21 cellular contexts compared by ENCODE assay signal in the genomic region with DNA sequence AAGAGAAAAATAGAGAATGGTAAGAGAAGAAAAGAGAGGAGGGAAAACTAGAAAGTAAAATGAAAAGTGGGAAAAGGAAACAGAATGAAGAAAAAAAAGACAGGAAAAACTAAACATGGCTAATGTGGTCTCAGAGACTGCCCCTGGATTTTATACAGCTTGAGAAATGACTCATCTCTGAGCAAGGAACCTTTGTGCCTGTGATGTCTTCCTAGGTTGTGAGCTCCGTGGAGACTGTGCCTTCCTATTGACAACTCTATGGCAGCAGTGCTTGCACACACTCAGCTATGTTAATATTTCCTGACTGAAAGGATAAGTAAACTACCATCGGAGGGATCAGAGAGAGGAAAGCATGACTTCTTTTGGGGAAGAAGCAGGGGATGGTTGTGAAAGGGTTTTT.
DNase-seq lines count a peak whose midpoint lies in the region; ATAC-seq and TF ChIP-seq lines count a peak whose summit lies in the region.
"Had no signal": no experiment of that assay in that cellular context is flagged by ENCODE, and none has a peak within 500 bp of the region (broad histone marks: within the 10 kb centered on the region; RNA-seq: fewer than 3 reads in every experiment).

No MANE protein-coding gene starts in this region.

- H3K9me3 ChIP-seq in PC-3 (ENCODE audit: low read length) (no peaks in the 10 kb centered on the region), osteoblast (ENCODE audit: low read depth, low read length) (no peaks in the 10 kb centered on the region), suprapubic skin (no peaks in the 10 kb centered on the region)
- H3K9me3 ChIP-seq: BLaER1 treated with 17β-estradiol and CSF1 and Interleukin-3, amounts not matched to agents 10 nM and 100 nM; heart left ventricle; MG63; SJCRH30; thyroid gland had no signal

- no TSS peak for BruUV-seq in PC-3 (replicated peaks; lab: Mats Ljungman, UMichigan)

- whole genome bisulfite sequencing in suprapubic skin, result 63% methylated on average over 2 of the region's 2 CpGs

- H2AFZ ChIP-seq in PC-3 (ENCODE audit: low read length) (peak overlapping the region; percentile 14; the same call in 1 of the 2 replicates), osteoblast (ENCODE audit: low read length) (no peak overlapping the region)

- TF ChIP-seq EP300 in suprapubic skin (IDR thresholded peaks at IDR 0.05), result no peak

- POLR2A ChIA-PET in PC-3 (lab: Charles Lee; ENCODE audit: unreplicated experiment), result no interaction called here

- H3K4me2 ChIP-seq in PC-3 (ENCODE audit: low read length) (no peak overlapping the region), osteoblast (ENCODE audit: insufficient read depth, low read length) (peak overlapping the region; percentile 6)
- H3K4me2 ChIP-seq: BLaER1 treated with 17β-estradiol and CSF1 and Interleukin-3, amounts not matched to agents 10 nM and 100 nM had no signal

- H3K4me1 ChIP-seq in PC-3 (ENCODE audit: insufficient read depth, low read length) (no peaks in the 10 kb centered on the region; the same call in 1 of the 2 replicates), osteoblast (ENCODE audit: insufficient read depth, low read length) (peaks cover 8% of the 10 kb centered on the region), suprapubic skin (no peaks in the 10 kb centered on the region)
- H3K4me1 ChIP-seq: BLaER1 treated with 17β-estradiol and CSF1 and Interleukin-3, amounts not matched to agents 10 nM and 100 nM; heart left ventricle; thyroid gland had no signal

- TF ChIP-seq POLR2A in suprapubic skin (IDR thresholded peaks at IDR 0.05), result no peak

- H3F3A ChIP-seq in PC-3 (ENCODE audit: low read length, unreplicated experiment), result no peaks in the 10 kb centered on the region

- H3K36me3 ChIP-seq in PC-3 (ENCODE audit: low read depth, low read length) (no peaks in the 10 kb centered on the region), osteoblast (ENCODE audit: insufficient read depth, low read length) (no peaks in the 10 kb centered on the region), suprapubic skin (no peaks in the 10 kb centered on the region)
- H3K36me3 ChIP-seq: BLaER1 treated with 17β-estradiol and CSF1 and Interleukin-3, amounts not matched to agents 10 nM and 100 nM; heart left ventricle; MG63; SJCRH30; thyroid gland had no signal

- DNase-seq in ELR (ENCODE audit: low read depth) (peak; percentile 77), PC-3 (peak; percentile 39), dermis blood vessel endothelial cell (peak; percentile 65), osteoblast (ENCODE audit: insufficient read length, low spot score, missing footprints) (no peak), suprapubic skin (ENCODE audit: low spot score in 2 of 2) (no peak), DMS114 treated with DMSO at 0.1 percent for 48 hours (lab: John Stamatoyannopoulos, UW; ENCODE audit: unreplicated experiment) (no peak)
- DNase-seq in stimulated activated naive CD4-positive, alpha-beta T cell treated with Interleukin-2 at 50 U/mL for 16 hours (lab: John Stamatoyannopoulos, UW), result no peak
- DNase-seq: activated CD4-positive, alpha-beta T cell treated with anti-CD3 and anti-CD28 coated beads for 4 hours; activated CD8-positive, alpha-beta memory T cell treated with anti-CD3 and anti-CD28 coated beads, Interleukin-2, amount 50 U/mL, for 48 hours; activated naive CD4-positive, alpha-beta T cell treated with Interleukin-2 at 50 U/mL for 16 hours; DMS153; heart left ventricle; MG63; NCI-H1694; NCI-H345; SJCRH30; stimulated activated CD4-positive, alpha-beta T cell treated with anti-CD3 and anti-CD28 coated beads, Interleukin-12 subunit alpha, Interleukin-12 subunit beta, amount 100 ng/mL, for 4 hours; T-helper 9 cell; thyroid gland had no signal

- H3K4me3 ChIP-seq in PC-3 (ENCODE audit: low read length), result no peak overlapping the region
- no peak overlapping the region for H3K4me3 ChIP-seq in osteoblast (ENCODE audit: insufficient read depth, low read length)
- H3K4me3 ChIP-seq in suprapubic skin, result no peak overlapping the region
- H3K4me3 ChIP-seq: BLaER1 treated with 17β-estradiol and CSF1 and Interleukin-3, amounts not matched to agents 10 nM and 100 nM; heart left ventricle; MG63; SJCRH30; thyroid gland had no signal

- H3K79me2 ChIP-seq in PC-3 (ENCODE audit: low read length) (no peaks in the 10 kb centered on the region), osteoblast (ENCODE audit: insufficient read depth, low read length) (no peaks in the 10 kb centered on the region)

- H4K20me1 ChIP-seq in PC-3 (ENCODE audit: low read length) (no peaks in the 10 kb centered on the region), osteoblast (ENCODE audit: insufficient read depth, low read length) (no peaks in the 10 kb centered on the region)
- H4K20me1 ChIP-seq: BLaER1 treated with 17β-estradiol and CSF1 and Interleukin-3, amounts not matched to agents 10 nM and 100 nM had no signal

- TF ChIP-seq CTCF in PC-3 (conservative IDR thresholded peaks at IDR 0.05; ENCODE audit: low read depth, low read length), result no peak
- no peak for TF ChIP-seq CTCF in osteoblast (IDR thresholded peaks at IDR 0.05; ENCODE audit: extremely low read depth, low read depth, low read length)
- TF ChIP-seq CTCF in suprapubic skin (IDR thresholded peaks at IDR 0.05), result no peak

- intact Hi-C loops in PC-3 (cut with micrococcal nuclease), result no loop called here

- H3K27ac ChIP-seq in PC-3 (ENCODE audit: low read length), result no peak overlapping the region
- H3K27ac ChIP-seq in osteoblast (ENCODE audit: low read depth, low read length), result no peak overlapping the region
- H3K27ac ChIP-seq in suprapubic skin, result no peak overlapping the region
- H3K27ac ChIP-seq: BLaER1 treated with 17β-estradiol and CSF1 and Interleukin-3, amounts not matched to agents 10 nM and 100 nM; heart left ventricle; SJCRH30; thyroid gland had no signal

- no peaks in the 10 kb centered on the region for H3K9me2 ChIP-seq in PC-3 (replicated peaks; ENCODE audit: low read length)

- CTCF ChIA-PET in PC-3 (lab: Charles Lee), result no interaction called here

- H3K27me3 ChIP-seq in PC-3 (ENCODE audit: low read length), result no peaks in the 10 kb centered on the region; the same call in 1 of the 2 replicates
- H3K27me3 ChIP-seq in osteoblast (ENCODE audit: insufficient read depth, low read length), result no peaks in the 10 kb centered on the region
- no peaks in the 10 kb centered on the region for H3K27me3 ChIP-seq in suprapubic skin
- H3K27me3 ChIP-seq: BLaER1 treated with 17β-estradiol and CSF1 and Interleukin-3, amounts not matched to agents 10 nM and 100 nM; heart left ventricle; MG63; SJCRH30; thyroid gland had no signal

- H3K9ac ChIP-seq in PC-3 (ENCODE audit: low read length), result no peak overlapping the region
- H3K9ac ChIP-seq: BLaER1 treated with 17β-estradiol and CSF1 and Interleukin-3, amounts not matched to agents 10 nM and 100 nM had no signal

- ATAC-seq in PC-3 (peak; percentile 64; the same call in 1 of the 2 replicates), GM21576 (IDR thresholded peaks at IDR 0.05; ENCODE audit: unreplicated experiment) (no peak)
- ATAC-seq: heart left ventricle had no signal

Comparison
In these comparisons a context has a peak if more than half of its experiments do, and no peak if none do; other contexts are left out.
1. DNase-seq: peak in ELR (single experiment), PC-3 (single experiment) and dermis blood vessel endothelial cell (single experiment); none in osteoblast (single experiment), suprapubic skin (0 of 2), stimulated activated naive CD4-positive, alpha-beta T cell treated with Interleukin-2 at 50 U/mL for 16 hours (single experiment) and DMS114 treated with DMSO at 0.1 percent for 48 hours (single experiment).